Comparison of ENCODE assay signal across 1 cellular context in the genomic region with DNA sequence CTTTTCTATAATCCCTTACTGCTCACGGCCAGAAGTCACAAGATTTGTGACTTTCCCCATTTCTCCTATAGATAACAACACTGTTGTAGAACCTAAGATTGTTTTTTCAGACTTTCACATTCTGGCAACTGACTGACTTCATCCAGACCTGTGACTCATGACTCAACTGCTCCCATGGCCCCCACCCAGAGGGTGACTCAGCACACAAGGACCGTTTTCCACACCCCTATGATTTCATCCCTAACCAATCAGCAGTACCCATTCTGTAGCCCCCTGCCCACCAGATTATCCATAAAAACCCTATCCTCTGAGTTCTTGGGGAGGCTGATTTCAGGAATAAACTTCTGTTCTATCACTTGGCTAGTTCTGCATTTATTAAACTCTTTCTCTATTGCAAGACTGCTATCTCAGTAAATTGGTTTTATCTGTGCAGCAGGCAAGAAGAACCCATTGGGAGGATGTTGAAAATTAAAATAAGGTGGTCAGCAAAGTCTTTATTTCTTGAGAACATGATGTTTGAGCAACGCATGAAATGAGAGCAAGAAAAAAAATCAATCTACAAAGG.
TF ChIP-seq lines count a peak whose summit lies in the region.

No MANE protein-coding gene starts in this region.

TF ChIP-seq in HEK293, 187 proteins besides CTCF, POLR2A, EP300 and RAD21 (continued from another document):
- TF ChIP-seq ZNF518A (tag by site-specific recombination; conservative IDR thresholded peaks at IDR 0.05; ENCODE audit: low read depth) (peak; percentile 48; the same call in 1 of the 2 replicates), TRIM28 (IDR thresholded peaks at IDR 0.05; ENCODE audit: borderline replicate concordance, low read length) (peak; percentile 47; the same call in 1 of the 2 replicates), ZNF548 (tag by site-specific recombination; IDR thresholded peaks at IDR 0.05) (no peak), SETDB1 (IDR thresholded peaks at IDR 0.05; ENCODE audit: insufficient read length, low read length) (peak; percentile 99), PRDM1 (tag by site-specific recombination; IDR thresholded peaks at IDR 0.05) (no peak), ZNF394 (tag by site-specific recombination; IDR thresholded peaks at IDR 0.05; ENCODE audit: borderline replicate concordance) (peak; percentile 33; the same call in 1 of the 2 replicates), ZBTB21 (tag by site-specific recombination; IDR thresholded peaks at IDR 0.05) (peak; percentile 31; the same call in 1 of the 2 replicates)
- TF ChIP-seq, protein P1, sequence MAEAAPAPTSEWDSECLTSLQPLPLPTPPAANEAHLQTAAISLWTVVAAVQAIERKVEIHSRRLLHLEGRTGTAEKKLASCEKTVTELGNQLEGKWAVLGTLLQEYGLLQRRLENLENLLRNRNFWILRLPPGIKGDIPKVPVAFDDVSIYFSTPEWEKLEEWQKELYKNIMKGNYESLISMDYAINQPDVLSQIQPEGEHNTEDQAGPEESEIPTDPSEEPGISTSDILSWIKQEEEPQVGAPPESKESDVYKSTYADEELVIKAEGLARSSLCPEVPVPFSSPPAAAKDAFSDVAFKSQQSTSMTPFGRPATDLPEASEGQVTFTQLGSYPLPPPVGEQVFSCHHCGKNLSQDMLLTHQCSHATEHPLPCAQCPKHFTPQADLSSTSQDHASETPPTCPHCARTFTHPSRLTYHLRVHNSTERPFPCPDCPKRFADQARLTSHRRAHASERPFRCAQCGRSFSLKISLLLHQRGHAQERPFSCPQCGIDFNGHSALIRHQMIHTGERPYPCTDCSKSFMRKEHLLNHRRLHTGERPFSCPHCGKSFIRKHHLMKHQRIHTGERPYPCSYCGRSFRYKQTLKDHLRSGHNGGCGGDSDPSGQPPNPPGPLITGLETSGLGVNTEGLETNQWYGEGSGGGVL (tag by site-specific recombination; IDR thresholded peaks at IDR 0.05), result 0 out of 2 replicates have a peak, but pooled peaks have one; percentile 28
